Comparison of ENCODE assay signal across 1 cellular context in the genomic region with DNA sequence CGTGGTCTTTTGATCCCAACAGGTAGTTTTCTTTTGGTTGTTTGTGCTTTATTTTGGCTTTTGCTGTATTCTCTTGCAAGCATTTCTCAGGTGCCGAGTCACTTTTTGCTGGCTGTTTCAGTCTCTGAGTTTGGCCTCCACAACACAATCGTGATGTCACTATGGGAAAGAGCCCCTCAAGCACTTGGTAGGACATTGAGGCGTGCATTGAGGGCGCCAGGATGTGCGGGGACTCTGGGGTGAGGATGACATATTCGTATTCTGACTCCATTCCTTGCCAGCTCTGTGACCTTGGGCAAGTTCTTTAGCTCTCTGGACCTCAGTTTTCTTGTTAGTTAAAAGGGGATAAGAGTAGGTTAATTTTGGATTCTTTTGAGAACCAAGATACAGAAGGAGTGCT.
TF ChIP-seq lines count a peak whose summit lies in the region.

No MANE protein-coding gene starts in this region.

TF ChIP-seq in GM12878, 131 proteins besides CTCF, POLR2A, EP300 and RAD21:
- no peak for TF ChIP-seq RUNX3 (IDR thresholded peaks at IDR 0.05; ENCODE audit: low read length)
- no peak for TF ChIP-seq ZBED1 (IDR thresholded peaks at IDR 0.05; ENCODE audit: borderline replicate concordance)
